Comparison of ENCODE assay signal across 8 cellular contexts in genomic region chr5:68406344-68406743, GRCh38.
DNase-seq lines count a peak whose midpoint lies in the region; ATAC-seq lines count a peak whose summit lies in the region.

No MANE protein-coding gene starts in this region.

- no peaks in the 10 kb centered on the region for H3K27me3 Mint-ChIP-seq in central memory CD8-positive, alpha-beta T cell

- no peak overlapping the region for H3K4me3 Mint-ChIP-seq in central memory CD8-positive, alpha-beta T cell

- H3K36me3 Mint-ChIP-seq in central memory CD8-positive, alpha-beta T cell (ENCODE audit: insufficient read depth) = no peaks in the 10 kb centered on the region

- H3K9me3 Mint-ChIP-seq in central memory CD8-positive, alpha-beta T cell = no peaks in the 10 kb centered on the region

- peak; percentile 27 for ATAC-seq in HG03175 (IDR thresholded peaks at IDR 0.05; ENCODE audit: unreplicated experiment)
- no peak for ATAC-seq in central memory CD8-positive, alpha-beta T cell (replicated peaks; ENCODE audit: extremely low read depth, poor library complexity, severe bottlenecking)
- no peak for ATAC-seq in GM18870 (IDR thresholded peaks at IDR 0.05; ENCODE audit: unreplicated experiment)

- peaks cover 30% of the 10 kb centered on the region for H3K4me1 Mint-ChIP-seq in central memory CD8-positive, alpha-beta T cell

- peak overlapping the region; percentile 66 for H3K27ac Mint-ChIP-seq in central memory CD8-positive, alpha-beta T cell (ENCODE audit: low read depth)

- DNase-seq in stimulated activated CD4-positive, alpha-beta T cell treated with anti-CD3 and anti-CD28 coated beads, Interleukin-2, amount 100 ng/mL, for 4 hours (ENCODE audit: low read depth) = peak; percentile 8
- no peak for DNase-seq in stimulated activated CD4-positive, alpha-beta T cell treated with anti-CD3 and anti-CD28 coated beads, Interleukin-2, amount 100 ng/mL, for 24 hours
- DNase-seq in central memory CD8-positive, alpha-beta T cell (ENCODE audit: low spot score in 2 of 2) = no peak
- no peak for DNase-seq in stimulated activated naive CD4-positive, alpha-beta T cell treated with Interleukin-2 at 50 U/mL for 16 hours (lab: John Stamatoyannopoulos, UW)
- no peak for DNase-seq in NCI-H187 treated with DMSO at 0.1 percent for 48 hours (lab: John Stamatoyannopoulos, UW)
- DNase-seq in NCI-H446 treated with DMSO at 0.1 percent for 48 hours (lab: John Stamatoyannopoulos, UW) = no peak
